8 cellular contexts compared by ENCODE assay signal in genomic region chr19:6271251-6271650, GRCh38. TPM values are rescaled to one million over a fixed set of nuclear protein-coding genes. Genes with fewer than 3 reads are reported as not detected.
DNase-seq lines count a peak whose midpoint lies in the region; ATAC-seq and TF ChIP-seq lines count a peak whose summit lies in the region.

No MANE protein-coding gene starts in this region.

- TF ChIP-seq CTCF in WTC11 (IDR thresholded peaks at IDR 0.05) (no peak), foreskin keratinocyte (conservative IDR thresholded peaks at IDR 0.05) (peak; percentile 24), progenitor cell of endocrine pancreas (IDR thresholded peaks at IDR 0.05; ENCODE audit: unreplicated experiment) (peak; percentile 18)

- peak; percentile 16 for DNase-seq in EH (ENCODE audit: low read depth)
- DNase-seq in WTC11 (ENCODE audit: low spot score) = peak; percentile 33
- DNase-seq in foreskin keratinocyte = no peak
- DNase-seq in progenitor cell of endocrine pancreas (ENCODE audit: low spot score, unreplicated experiment) = no peak
- DNase-seq in activated CD4-positive, alpha-beta T cell treated with anti-CD3 and anti-CD28 coated beads, Interleukin-2, amount 10 ng/mL, durations not matched to agents 24 days and 14 days = no peak
- DNase-seq in NCI-H2196 treated with DMSO at 0.1 percent for 48 hours (lab: John Stamatoyannopoulos, UW; ENCODE audit: unreplicated experiment) = no peak
- no peak for DNase-seq in NCI-H187 (lab: John Stamatoyannopoulos, UW)

- H3K4me1 ChIP-seq in foreskin keratinocyte = no peaks in the 10 kb centered on the region

- H3K4me1 Mint-ChIP-seq in WTC11 (peaks cover 51% of the 10 kb centered on the region), progenitor cell of endocrine pancreas (ENCODE audit: low read depth) (peaks cover 66% of the 10 kb centered on the region)
- H3K4me1 Mint-ChIP-seq in activated CD4-positive, alpha-beta T cell treated with anti-CD3 and anti-CD28 coated beads, Interleukin-2, amount 10 ng/mL, durations not matched to agents 24 days and 14 days = peaks cover 7% of the 10 kb centered on the region

- CTCF ChIA-PET in WTC11 (lab: Charles Lee) = interaction anchor here (0.9 to 3.8 kb wide), 13 partner anchors 11 to 281 kb away, joined by 3 to 39 read pairs (median 4); no protein-coding TSS in a partner anchor

- H3K27ac Mint-ChIP-seq in WTC11 (peak overlapping the region; percentile 79), progenitor cell of endocrine pancreas (peak overlapping the region; percentile 90)
- no peak overlapping the region for H3K27ac Mint-ChIP-seq in activated CD4-positive, alpha-beta T cell treated with anti-CD3 and anti-CD28 coated beads, Interleukin-2, amount 10 ng/mL, durations not matched to agents 24 days and 14 days

- no peak overlapping the region for H3K27ac ChIP-seq in foreskin keratinocyte

- H3K36me3 Mint-ChIP-seq in WTC11 (peaks cover 33% of the 10 kb centered on the region), progenitor cell of endocrine pancreas (ENCODE audit: insufficient read depth) (peaks cover 19% of the 10 kb centered on the region)
- peaks cover 21% of the 10 kb centered on the region for H3K36me3 Mint-ChIP-seq in activated CD4-positive, alpha-beta T cell treated with anti-CD3 and anti-CD28 coated beads, Interleukin-2, amount 10 ng/mL, durations not matched to agents 24 days and 14 days (ENCODE audit: low read depth)

- peak; percentile 23; the same call in 1 of the 2 replicates for ATAC-seq in WTC11
- ATAC-seq in foreskin keratinocyte = no peak
- ATAC-seq in GM18858 (IDR thresholded peaks at IDR 0.05; ENCODE audit: unreplicated experiment) = no peak

- intact Hi-C loops in activated CD4-positive, alpha-beta T cell treated with anti-CD3 and anti-CD28 coated beads, Interleukin-2, amount 10 ng/mL, durations not matched to agents 24 days and 14 days (cut with micrococcal nuclease) = no loop called here

- POLR2A ChIA-PET in WTC11 (lab: Charles Lee) = interaction anchor here (0.6 to 1.3 kb wide), 2 partner anchors 102 to 142 kb away, joined by 3 to 9 read pairs; partner anchors contain the start of gene ALKBH7

- no peaks in the 10 kb centered on the region for H3K9me3 Mint-ChIP-seq in WTC11
- no peaks in the 10 kb centered on the region for H3K9me3 Mint-ChIP-seq in progenitor cell of endocrine pancreas (ENCODE audit: low read depth)
- no peaks in the 10 kb centered on the region for H3K9me3 Mint-ChIP-seq in activated CD4-positive, alpha-beta T cell treated with anti-CD3 and anti-CD28 coated beads, Interleukin-2, amount 10 ng/mL, durations not matched to agents 24 days and 14 days

- no peak overlapping the region for H3K4me3 Mint-ChIP-seq in WTC11
- peak overlapping the region; percentile 14 for H3K4me3 Mint-ChIP-seq in progenitor cell of endocrine pancreas (ENCODE audit: low read depth)
- no peak overlapping the region for H3K4me3 Mint-ChIP-seq in activated CD4-positive, alpha-beta T cell treated with anti-CD3 and anti-CD28 coated beads, Interleukin-2, amount 10 ng/mL, durations not matched to agents 24 days and 14 days

- H3K27me3 ChIP-seq in foreskin keratinocyte = no peaks in the 10 kb centered on the region

- H3K27me3 Mint-ChIP-seq in WTC11 (ENCODE audit: low read depth) (no peaks in the 10 kb centered on the region), progenitor cell of endocrine pancreas (no peaks in the 10 kb centered on the region)
- no peaks in the 10 kb centered on the region for H3K27me3 Mint-ChIP-seq in activated CD4-positive, alpha-beta T cell treated with anti-CD3 and anti-CD28 coated beads, Interleukin-2, amount 10 ng/mL, durations not matched to agents 24 days and 14 days

TF ChIP-seq in WTC11, 78 proteins besides CTCF, POLR2A, EP300 and RAD21:
- TF ChIP-seq TP53 (CRISPR knock-in tag; IDR thresholded peaks at IDR 0.05) (no peak), ZNF317 (CRISPR knock-in tag; IDR thresholded peaks at IDR 0.05; ENCODE audit: borderline replicate concordance, low read depth) (no peak), ZNF232 (CRISPR knock-in tag; IDR thresholded peaks at IDR 0.05) (no peak), ETV6 (CRISPR knock-in tag; IDR thresholded peaks at IDR 0.05) (no peak), TCF7 (CRISPR knock-in tag; IDR thresholded peaks at IDR 0.05; ENCODE audit: low read depth) (no peak)
TF ChIP-seq in WTC11: peak in this region for 0.

RNA-seq across cellular contexts. Expression of gene MLLT1, which starts 8.5 kb away (rescaled TPM):
- total RNA-seq in WTC11 (2021) (49.9 to 58.2 TPM (median 50.2 TPM) in 3 replicates), foreskin keratinocyte (18.9 and 24.4 TPM in 2 replicates), progenitor cell of endocrine pancreas (93.6 and 106 TPM in 2 replicates)
- 23.9 and 26.1 TPM in 2 replicates for polyA plus RNA-seq in foreskin keratinocyte
- total RNA-seq in activated CD4-positive, alpha-beta T cell treated with anti-CD3 and anti-CD28 coated beads, Interleukin-2, amount 10 ng/mL, durations not matched to agents 24 days and 14 days = 67.5 and 74.3 TPM in 2 replicates

Comparison
In these comparisons a context has a peak if more than half of its experiments do, and no peak if none do; other contexts are left out.
1. DNase-seq: peak in EH (single experiment) and WTC11 (single experiment); none in foreskin keratinocyte (0 of 2), progenitor cell of endocrine pancreas (single experiment), activated CD4-positive, alpha-beta T cell treated with anti-CD3 and anti-CD28 coated beads, Interleukin-2, amount 10 ng/mL, durations not matched to agents 24 days and 14 days (single experiment), NCI-H2196 treated with DMSO at 0.1 percent for 48 hours (single experiment) and NCI-H187 (0 of 2).